1 cellular context compared by ENCODE assay signal in genomic region chr1:109381573-109381972, GRCh38.
TF ChIP-seq lines count a peak whose summit lies in the region.

No MANE protein-coding gene starts in this region.

TF ChIP-seq in HepG2, 621 proteins besides CTCF, POLR2A, EP300 and RAD21 (continued from another document):
- TF ChIP-seq TBP (CRISPR knock-in tag; IDR thresholded peaks at IDR 0.05): no peak
- TF ChIP-seq SOX5 (CRISPR knock-in tag; IDR thresholded peaks at IDR 0.05; ENCODE audit: borderline replicate concordance): peak; percentile 47; the same call in 1 of the 2 replicates
- TF ChIP-seq, protein P1, sequence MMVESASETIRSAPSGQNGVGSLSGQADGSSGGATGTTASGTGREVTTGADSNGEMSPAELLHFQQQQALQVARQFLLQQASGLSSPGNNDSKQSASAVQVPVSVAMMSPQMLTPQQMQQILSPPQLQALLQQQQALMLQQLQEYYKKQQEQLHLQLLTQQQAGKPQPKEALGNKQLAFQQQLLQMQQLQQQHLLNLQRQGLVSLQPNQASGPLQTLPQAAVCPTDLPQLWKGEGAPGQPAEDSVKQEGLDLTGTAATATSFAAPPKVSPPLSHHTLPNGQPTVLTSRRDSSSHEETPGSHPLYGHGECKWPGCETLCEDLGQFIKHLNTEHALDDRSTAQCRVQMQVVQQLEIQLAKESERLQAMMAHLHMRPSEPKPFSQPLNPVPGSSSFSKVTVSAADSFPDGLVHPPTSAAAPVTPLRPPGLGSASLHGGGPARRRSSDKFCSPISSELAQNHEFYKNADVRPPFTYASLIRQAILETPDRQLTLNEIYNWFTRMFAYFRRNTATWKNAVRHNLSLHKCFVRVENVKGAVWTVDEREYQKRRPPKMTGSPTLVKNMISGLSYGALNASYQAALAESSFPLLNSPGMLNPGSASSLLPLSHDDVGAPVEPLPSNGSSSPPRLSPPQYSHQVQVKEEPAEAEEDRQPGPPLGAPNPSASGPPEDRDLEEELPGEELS (CRISPR knock-in tag; IDR thresholded peaks at IDR 0.05): peak; percentile 42
- TF ChIP-seq RARG (CRISPR knock-in tag; IDR thresholded peaks at IDR 0.05; ENCODE audit: low read depth): no peak
- TF ChIP-seq NR2F1 (CRISPR knock-in tag; IDR thresholded peaks at IDR 0.05): peak in 1 of 2 experiments; percentile 54; a peak in 1 of 4 replicates
- peak; percentile 27; the same call in 1 of the 2 replicates for TF ChIP-seq HNF4A (CRISPR knock-in tag; IDR thresholded peaks at IDR 0.05)
- no peak for TF ChIP-seq MED1 (CRISPR knock-in tag; IDR thresholded peaks at IDR 0.05)
- TF ChIP-seq PAXIP1 (CRISPR knock-in tag; conservative IDR thresholded peaks at IDR 0.05): 0 out of 2 replicates have a peak, but pooled peaks have one; percentile 30
- TF ChIP-seq, protein P2, sequence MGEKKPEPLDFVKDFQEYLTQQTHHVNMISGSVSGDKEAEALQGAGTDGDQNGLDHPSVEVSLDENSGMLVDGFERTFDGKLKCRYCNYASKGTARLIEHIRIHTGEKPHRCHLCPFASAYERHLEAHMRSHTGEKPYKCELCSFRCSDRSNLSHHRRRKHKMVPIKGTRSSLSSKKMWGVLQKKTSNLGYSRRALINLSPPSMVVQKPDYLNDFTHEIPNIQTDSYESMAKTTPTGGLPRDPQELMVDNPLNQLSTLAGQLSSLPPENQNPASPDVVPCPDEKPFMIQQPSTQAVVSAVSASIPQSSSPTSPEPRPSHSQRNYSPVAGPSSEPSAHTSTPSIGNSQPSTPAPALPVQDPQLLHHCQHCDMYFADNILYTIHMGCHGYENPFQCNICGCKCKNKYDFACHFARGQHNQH (CRISPR knock-in tag; IDR thresholded peaks at IDR 0.05): peak; percentile 56; the same call in 1 of the 2 replicates
- TF ChIP-seq RARA (CRISPR knock-in tag; IDR thresholded peaks at IDR 0.05): peak; percentile 64; the same call in 1 of the 2 replicates
- 0 out of 2 replicates have a peak, but pooled peaks have one; percentile 7 for TF ChIP-seq FOXK2 (IDR thresholded peaks at IDR 0.05)
- TF ChIP-seq ELF3 (CRISPR knock-in tag; IDR thresholded peaks at IDR 0.05): no peak
- TF ChIP-seq ARID5B (CRISPR knock-in tag; IDR thresholded peaks at IDR 0.05): peak; percentile 41
- peak; percentile 33; the same call in 1 of the 2 replicates for TF ChIP-seq SALL1 (CRISPR knock-in tag; IDR thresholded peaks at IDR 0.05)
- TF ChIP-seq TFE3 (CRISPR knock-in tag; IDR thresholded peaks at IDR 0.05): no peak
- peak; percentile 41; the same call in 1 of the 2 replicates for TF ChIP-seq SAP130 (CRISPR knock-in tag; IDR thresholded peaks at IDR 0.05; ENCODE audit: low read depth)
